Comparison of ENCODE assay signal across 23 cellular contexts in the genomic region with DNA sequence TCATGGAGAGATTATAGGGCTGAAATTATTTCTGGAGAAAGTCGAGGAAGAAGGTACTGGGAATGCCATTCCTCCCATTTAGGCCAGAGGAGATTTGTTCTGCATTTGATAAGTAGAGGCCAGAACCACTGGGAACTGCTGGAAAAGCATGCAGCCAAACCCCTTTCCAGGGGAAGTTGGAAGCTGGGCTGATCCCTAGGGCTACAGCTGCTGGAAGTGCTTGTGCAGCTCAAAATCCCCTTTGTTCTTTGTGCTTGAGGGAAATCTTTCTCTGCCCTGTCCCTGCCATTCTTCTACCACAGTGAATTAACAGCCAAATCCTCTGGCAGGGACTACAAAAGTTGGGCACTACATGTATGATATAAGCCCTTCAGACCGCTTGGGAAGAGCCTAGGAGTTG.
A peak's percentile ranks its signal among the peaks of the same experiment; 100 is the strongest.
DNase-seq lines count a peak whose midpoint lies in the region; FAIRE-seq and TF ChIP-seq lines count a peak whose summit lies in the region.
"Had no signal": no experiment of that assay in that cellular context is flagged by ENCODE, and none has a peak within 500 bp of the region (broad histone marks: within the 10 kb centered on the region; RNA-seq: fewer than 3 reads in every experiment).

No MANE protein-coding gene starts in this region.

- no peak overlapping the region for H3K27ac ChIP-seq in mesendoderm (ENCODE audit: low read depth, low read length)
- no peak overlapping the region for H3K27ac ChIP-seq in osteoblast (ENCODE audit: low read depth, low read length)
- H3K27ac ChIP-seq in small intestine (ENCODE audit: low read depth in 1 of 2, low read length in 1 of 2) = no peak overlapping the region
- H3K27ac ChIP-seq: PC-9, SJSA1 had no signal

- H3K79me1 ChIP-seq in mesendoderm (ENCODE audit: low read length) = no peaks in the 10 kb centered on the region

- no peak overlapping the region for H2BK120ac ChIP-seq in mesendoderm (ENCODE audit: low read depth, low read length)

- H4K5ac ChIP-seq in mesendoderm (ENCODE audit: low read length) = no peak overlapping the region

- H3K18ac ChIP-seq in mesendoderm (ENCODE audit: low read length) = no peak overlapping the region

- no peak overlapping the region for H3K23ac ChIP-seq in mesendoderm (ENCODE audit: low read length)

- no peaks in the 10 kb centered on the region for H3K36me3 ChIP-seq in mesendoderm (ENCODE audit: control insufficient read depth, insufficient read depth, low read length)
- H3K36me3 ChIP-seq in osteoblast (ENCODE audit: insufficient read depth, low read length) = no peaks in the 10 kb centered on the region
- no peaks in the 10 kb centered on the region for H3K36me3 ChIP-seq in small intestine (ENCODE audit: control insufficient read depth in 2 of 2, insufficient read depth in 2 of 2, low read length in 2 of 2)
- H3K36me3 ChIP-seq: BE2C, MG63, SJSA1 had no signal

- no peak overlapping the region for H2AK5ac ChIP-seq in mesendoderm (ENCODE audit: low read length)

- H4K8ac ChIP-seq in mesendoderm (ENCODE audit: low read depth, low read length) = no peak overlapping the region

- H3K27me3 ChIP-seq in mesendoderm (ENCODE audit: insufficient read depth, low read length, poor library complexity) (no peaks in the 10 kb centered on the region), osteoblast (ENCODE audit: insufficient read depth, low read length) (no peaks in the 10 kb centered on the region), small intestine (ENCODE audit: control insufficient read depth in 2 of 2, insufficient read depth in 2 of 2, low read length in 2 of 2) (no peaks in the 10 kb centered on the region)
- H3K27me3 ChIP-seq: BE2C, MG63 had no signal

- peaks cover 2% of the 10 kb centered on the region for H3K9me3 ChIP-seq in osteoblast (ENCODE audit: low read depth, low read length)
- no peaks in the 10 kb centered on the region for H3K9me3 ChIP-seq in small intestine (ENCODE audit: control insufficient read depth, low read depth)
- H3K9me3 ChIP-seq: BE2C, MG63, SJSA1 had no signal

- H3K56ac ChIP-seq in mesendoderm (ENCODE audit: low read length) = no peak overlapping the region

- no CpG with 5 or more reads among the region's 2 CpGs for WGBS in mesendoderm (ENCODE audit: extremely low coverage, insufficient coverage, low lambda C conversion rate)
- WGBS in small intestine, 3 donors = 74 to 84% (median 80%) methylated on average over 2 of the region's 2 CpGs

- H2AFZ ChIP-seq in osteoblast (ENCODE audit: low read length) = no peak overlapping the region
- H2AFZ ChIP-seq: PC-9 had no signal

- FAIRE-seq in small intestine (lab: Jason Lieb, UNC) = no peak
- FAIRE-seq: GM12891 had no signal

- H3K4me2 ChIP-seq in mesendoderm (ENCODE audit: low read length) (no peak overlapping the region), osteoblast (ENCODE audit: insufficient read depth, low read length) (no peak overlapping the region)
- H3K4me2 ChIP-seq: PC-9 had no signal

- H3K4me3 ChIP-seq in mesendoderm (ENCODE audit: low read length) (no peak overlapping the region), osteoblast (ENCODE audit: insufficient read depth, low read length) (no peak overlapping the region), small intestine (ENCODE audit: low read depth in 1 of 2, low read length in 2 of 2) (no peak overlapping the region)
- H3K4me3 ChIP-seq: MG63, PC-9, SJSA1 had no signal

- H2BK5ac ChIP-seq in mesendoderm (ENCODE audit: low read length) = no peak overlapping the region

- H3K9ac ChIP-seq in mesendoderm (ENCODE audit: low read length) = no peak overlapping the region

- H2BK15ac ChIP-seq in mesendoderm (replicated peaks; ENCODE audit: low read depth) = no peak overlapping the region

- no peaks in the 10 kb centered on the region for H3K79me2 ChIP-seq in mesendoderm (ENCODE audit: control insufficient read depth, insufficient read depth, low read length)
- no peaks in the 10 kb centered on the region for H3K79me2 ChIP-seq in osteoblast (ENCODE audit: insufficient read depth, low read length)

- no peaks in the 10 kb centered on the region for H4K20me1 ChIP-seq in osteoblast (ENCODE audit: insufficient read depth, low read length)

- H3K4me1 ChIP-seq in mesendoderm (ENCODE audit: control insufficient read depth, low read depth, low read length) (no peaks in the 10 kb centered on the region), osteoblast (ENCODE audit: insufficient read depth, low read length) (no peaks in the 10 kb centered on the region), small intestine (ENCODE audit: control insufficient read depth in 2 of 2, insufficient read depth in 1 of 2, low read depth in 1 of 2, low read length in 1 of 2) (no peaks in the 10 kb centered on the region)
- H3K4me1 ChIP-seq: BE2C, SJSA1 had no signal

- no peak overlapping the region for H3K4ac ChIP-seq in mesendoderm (ENCODE audit: low read depth, low read length)

- no peak for TF ChIP-seq CTCF in osteoblast (IDR thresholded peaks at IDR 0.05; ENCODE audit: extremely low read depth, low read depth, low read length)

- peak; percentile 4 for DNase-seq in NCI-H82 (lab: John Stamatoyannopoulos, UW)
- DNase-seq in NCI-H82 treated with DMSO at 0.1 percent for 48 hours (lab: John Stamatoyannopoulos, UW; ENCODE audit: unreplicated experiment) = no peak
- DNase-seq in epidermal melanocyte (ENCODE audit: insufficient read length, low spot score) = peak; percentile 18
- DNase-seq in mesendoderm = peak; percentile 6
- no peak for DNase-seq in osteoblast (ENCODE audit: insufficient read length, low spot score, missing footprints)
- no peak for DNase-seq in small intestine
- no peak for DNase-seq in NAMALWA (ENCODE audit: low spot score)
- DNase-seq: 8988T, ACHN, BE2C, GF-D8, IMR-90, KG1, MG63, NCI-H1694, NCI-H2029 treated with DMSO at 0.1 percent for 48 hours, NCI-H2171, NCI-H345, NCI-H524 treated with DMSO at 0.1 percent for 48 hours, NCI-H774, PC-9 had no signal

Comparison
In these comparisons a context has a peak if more than half of its experiments do, and no peak if none do; other contexts are left out.
1. DNase-seq: peak in NCI-H82 (single experiment), epidermal melanocyte (single experiment) and mesendoderm (single experiment); none in NCI-H82 treated with DMSO at 0.1 percent for 48 hours (single experiment), osteoblast (single experiment), small intestine (single experiment) and NAMALWA (single experiment).